10 cellular contexts compared by ENCODE assay signal in the genomic region with DNA sequence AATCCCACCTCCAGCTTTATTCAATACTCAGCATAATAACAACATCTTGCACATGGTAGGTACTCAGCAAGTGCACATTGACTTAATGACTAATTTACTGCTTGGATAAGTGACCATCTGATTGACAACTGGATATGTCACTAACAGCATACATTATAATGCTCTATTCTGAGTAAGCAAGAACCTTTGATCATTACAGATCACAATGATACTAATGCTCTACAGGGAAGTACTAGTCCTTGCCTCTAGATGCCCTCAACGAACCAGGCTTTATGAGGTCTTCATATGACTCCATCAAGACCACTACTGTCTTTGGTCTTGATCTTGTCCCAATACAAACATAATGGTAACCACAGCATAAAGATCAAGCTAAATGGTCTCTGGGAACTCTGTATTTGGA.
DNase-seq lines count a peak whose midpoint lies in the region; ATAC-seq and TF ChIP-seq lines count a peak whose summit lies in the region.
"Had no signal": no experiment of that assay in that cellular context is flagged by ENCODE, and none has a peak within 500 bp of the region (broad histone marks: within the 10 kb centered on the region; RNA-seq: fewer than 3 reads in every experiment).

No MANE protein-coding gene starts in this region.

- in situ Hi-C loops in astrocyte of the cerebellum (cut with HindIII; ENCODE audit: low sequenced_read_pairs) = no loop called here

- H3K27me3 Mint-ChIP-seq in activated naive CD4-positive, alpha-beta T cell treated with anti-CD3 and anti-CD28 coated beads for 36 hours (ENCODE audit: low read depth) = no peaks in the 10 kb centered on the region
- H3K27me3 Mint-ChIP-seq: stimulated activated naive CD8-positive, alpha-beta T cell treated with anti-CD3 and anti-CD28 coated beads, Interleukin-15, Interleukin-2, amounts not matched to agents 100 ng/mL and 50 ng/mL, for 24 hours had no signal

- ATAC-seq in GM21381 (IDR thresholded peaks at IDR 0.05; ENCODE audit: unreplicated experiment) = no peak

- H3K9me3 ChIP-seq in thyroid gland = no peaks in the 10 kb centered on the region

- no peak overlapping the region for H3K4me3 Mint-ChIP-seq in activated naive CD4-positive, alpha-beta T cell treated with anti-CD3 and anti-CD28 coated beads for 36 hours

- H3K4me1 Mint-ChIP-seq in activated naive CD4-positive, alpha-beta T cell treated with anti-CD3 and anti-CD28 coated beads for 36 hours (ENCODE audit: low read depth) = peaks cover 56% of the 10 kb centered on the region

- H3K4me3 ChIP-seq in astrocyte of the cerebellum (ENCODE audit: low read depth, low read length) (no peak overlapping the region), thyroid gland (replicated peaks in 1 of 3) (no peak overlapping the region)

- peaks cover 37 to 50% of the 10 kb centered on the region in 2 donors for H3K4me1 ChIP-seq in thyroid gland

- intact Hi-C loops in activated naive CD4-positive, alpha-beta T cell treated with anti-CD3 and anti-CD28 coated beads for 36 hours (cut with micrococcal nuclease) = loop anchor here (1.0 kb wide), 4 partner anchors 29 to 302 kb away; a partner anchor contains a TSS
- intact Hi-C loops in thyroid gland (cut with DNase I) = no loop called here

- peaks cover 33% of the 10 kb centered on the region for H3K36me3 Mint-ChIP-seq in activated naive CD4-positive, alpha-beta T cell treated with anti-CD3 and anti-CD28 coated beads for 36 hours (ENCODE audit: low read depth)

- H3K36me3 ChIP-seq in thyroid gland = peaks cover 0 to 4% of the 10 kb centered on the region in 2 donors

- TF ChIP-seq CTCF in astrocyte of the cerebellum (IDR thresholded peaks at IDR 0.05; ENCODE audit: low read depth, low read length, missing control alignments) = peak; percentile 18
- TF ChIP-seq CTCF in thyroid gland (IDR thresholded peaks at IDR 0.05) = no peak

- H3K9me3 Mint-ChIP-seq in activated naive CD4-positive, alpha-beta T cell treated with anti-CD3 and anti-CD28 coated beads for 36 hours = no peaks in the 10 kb centered on the region
- H3K9me3 Mint-ChIP-seq: stimulated activated naive CD8-positive, alpha-beta T cell treated with anti-CD3 and anti-CD28 coated beads, Interleukin-15, Interleukin-2, amounts not matched to agents 100 ng/mL and 50 ng/mL, for 24 hours had no signal

- no peaks in the 10 kb centered on the region for H3K27me3 ChIP-seq in thyroid gland

- peak; percentile 26 for DNase-seq in activated naive CD4-positive, alpha-beta T cell treated with anti-CD3 and anti-CD28 coated beads for 36 hours
- no peak for DNase-seq in activated naive CD4-positive, alpha-beta T cell treated with anti-CD3 and anti-CD28 coated beads, Interleukin-2, amount 50 U/mL, for 16 hours
- peak; percentile 32 for DNase-seq in HT1080 (ENCODE audit: low read depth)
- DNase-seq in astrocyte of the cerebellum (ENCODE audit: low read depth) = no peak
- DNase-seq in thyroid gland = no peak
- DNase-seq in HuH-7.5 (ENCODE audit: low spot score) = no peak
- DNase-seq in mucosa of gallbladder (ENCODE audit: low spot score) = no peak
- DNase-seq: GF-D8 had no signal

- peak overlapping the region in 2 of 3 donors; percentile 61 to 62 for H3K27ac ChIP-seq in thyroid gland

- CTCF ChIA-PET in activated naive CD4-positive, alpha-beta T cell treated with anti-CD3 and anti-CD28 coated beads for 36 hours (lab: Charles Lee) = interaction anchor here (0.8 to 1.7 kb wide), 6 partner anchors 13 to 302 kb away, joined by 3 to 9 read pairs (median 3); a partner anchor contains a TSS

- H3K27ac Mint-ChIP-seq in activated naive CD4-positive, alpha-beta T cell treated with anti-CD3 and anti-CD28 coated beads for 36 hours = no peak overlapping the region

- WGBS in thyroid gland, 2 donors = 91 to 92% methylated on average over 1 of the region's 1 CpG

- no peak for TF ChIP-seq POLR2A in thyroid gland (IDR thresholded peaks at IDR 0.05)

Comparison
In these comparisons a context has a peak if more than half of its experiments do, and no peak if none do; other contexts are left out.
1. DNase-seq: peak in activated naive CD4-positive, alpha-beta T cell treated with anti-CD3 and anti-CD28 coated beads for 36 hours (single experiment) and HT1080 (single experiment); none in activated naive CD4-positive, alpha-beta T cell treated with anti-CD3 and anti-CD28 coated beads, Interleukin-2, amount 50 U/mL, for 16 hours (single experiment), astrocyte of the cerebellum (single experiment), thyroid gland (0 of 2), HuH-7.5 (single experiment) and mucosa of gallbladder (single experiment).